Comparison of ENCODE assay signal across 1 cellular context in genomic region chr14:65238456-65238855, GRCh38.
TF ChIP-seq lines count a peak whose summit lies in the region.

No MANE protein-coding gene starts in this region.

TF ChIP-seq in HepG2, 621 proteins besides CTCF, POLR2A, EP300 and RAD21 (continued from another document):
- peak; percentile 25; the same call in 1 of the 2 replicates for TF ChIP-seq SKIL (CRISPR knock-in tag; IDR thresholded peaks at IDR 0.05; ENCODE audit: borderline replicate concordance)
- TF ChIP-seq TIGD3 (CRISPR knock-in tag; IDR thresholded peaks at IDR 0.05; ENCODE audit: borderline replicate concordance): no peak
- no peak for TF ChIP-seq SMARCC2 (IDR thresholded peaks at IDR 0.05)
- TF ChIP-seq NCOA1 (CRISPR knock-in tag; IDR thresholded peaks at IDR 0.05): no peak
- no peak for TF ChIP-seq LCORL (IDR thresholded peaks at IDR 0.05)
- TF ChIP-seq LCORL (CRISPR knock-in tag; IDR thresholded peaks at IDR 0.05): peak; percentile 41; the same call in 1 of the 2 replicates
- TF ChIP-seq TBL1XR1 (IDR thresholded peaks at IDR 0.05; ENCODE audit: borderline replicate concordance, low read length, partially characterized antibody): peak; percentile 56
- TF ChIP-seq ZBTB3 (CRISPR knock-in tag; IDR thresholded peaks at IDR 0.05; ENCODE audit: borderline replicate concordance, low read depth): 0 out of 2 replicates have a peak, but pooled peaks have one; percentile 20
- TF ChIP-seq SOX13 (IDR thresholded peaks at IDR 0.05): peak; percentile 61
- TF ChIP-seq SOX13 (CRISPR knock-in tag; conservative IDR thresholded peaks at IDR 0.05 in 1 of 2, IDR thresholded peaks at IDR 0.05 in 1 of 2): peak in 1 of 2 experiments; percentile 76; a peak in 2 of 4 replicates
- 0 out of 2 replicates have a peak, but pooled peaks have one; percentile 16 for TF ChIP-seq ZNF331 (CRISPR knock-in tag; IDR thresholded peaks at IDR 0.05)
- TF ChIP-seq CEBPB (IDR thresholded peaks at IDR 0.05; ENCODE audit: borderline replicate concordance, low read depth, low read length): peak; percentile 69
- TF ChIP-seq SOX6 (IDR thresholded peaks at IDR 0.05): no peak
- peak; percentile 78; the same call in 1 of the 2 replicates for TF ChIP-seq SOX6 (CRISPR knock-in tag; IDR thresholded peaks at IDR 0.05)
- TF ChIP-seq ZFP36L2 (CRISPR knock-in tag; IDR thresholded peaks at IDR 0.05): no peak
- no peak for TF ChIP-seq HIC2 (CRISPR knock-in tag; IDR thresholded peaks at IDR 0.05; ENCODE audit: low read depth)
- peak; percentile 86 for TF ChIP-seq FOSL1 (CRISPR knock-in tag; IDR thresholded peaks at IDR 0.05; ENCODE audit: borderline replicate concordance)
- peak; percentile 81; the same call in 1 of the 2 replicates for TF ChIP-seq JUNB (CRISPR knock-in tag; IDR thresholded peaks at IDR 0.05; ENCODE audit: borderline replicate concordance)
